Comparison of ENCODE assay signal across 11 cellular contexts in genomic region chr10:97138174-97138573, GRCh38. TPM values are rescaled to one million over a fixed set of nuclear protein-coding genes. Genes with fewer than 3 reads are reported as not detected.
DNase-seq lines count a peak whose midpoint lies in the region; ATAC-seq and TF ChIP-seq lines count a peak whose summit lies in the region.
"Had no signal": no experiment of that assay in that cellular context is flagged by ENCODE, and none has a peak within 500 bp of the region (broad histone marks: within the 10 kb centered on the region; RNA-seq: fewer than 3 reads in every experiment).

No MANE protein-coding gene starts in this region.

- no CpG with 5 or more reads among the region's 15 CpGs for WGBS in mesendoderm (ENCODE audit: extremely low coverage, insufficient coverage, low lambda C conversion rate)

- CTCF ChIA-PET in HEK293T (lab: Yijun Ruan, JAX), result interaction anchor here (0.5 to 1.6 kb wide), 2 partner anchors 66 to 72 kb away, joined by 4 to 6 read pairs; no protein-coding TSS in a partner anchor

- no peak overlapping the region for H4K5ac ChIP-seq in mesendoderm (ENCODE audit: low read length)

- H3K36me3 ChIP-seq in WERI-Rb-1 (no peaks in the 10 kb centered on the region; the same call in 1 of the 2 replicates), mesendoderm (ENCODE audit: control insufficient read depth, insufficient read depth, low read length) (no peaks in the 10 kb centered on the region)

- H2BK5ac ChIP-seq in mesendoderm (ENCODE audit: low read length), result no peak overlapping the region

- no peaks in the 10 kb centered on the region for H3K79me2 ChIP-seq in mesendoderm (ENCODE audit: control insufficient read depth, insufficient read depth, low read length)

- no peak overlapping the region for H3K9ac ChIP-seq in mesendoderm (ENCODE audit: low read length)

- no peaks in the 10 kb centered on the region for H3K4me1 Mint-ChIP-seq in activated T-helper 17 cell treated with anti-CD3 and anti-CD28 coated beads, Interleukin-2, amount 50 U/mL, for 72 hours

- no peaks in the 10 kb centered on the region for H3K27me3 ChIP-seq in WERI-Rb-1 (ENCODE audit: insufficient read depth, low read depth, severe bottlenecking)
- no peaks in the 10 kb centered on the region for H3K27me3 ChIP-seq in mesendoderm (ENCODE audit: insufficient read depth, low read length, poor library complexity)

- H3K27ac ChIP-seq in WERI-Rb-1 (no peak overlapping the region; the same call in 1 of the 2 replicates), mesendoderm (ENCODE audit: low read depth, low read length) (no peak overlapping the region)

- no peak overlapping the region for H3K4me3 Mint-ChIP-seq in activated T-helper 17 cell treated with anti-CD3 and anti-CD28 coated beads, Interleukin-2, amount 50 U/mL, for 72 hours

- H3K27ac Mint-ChIP-seq in activated T-helper 17 cell treated with anti-CD3 and anti-CD28 coated beads, Interleukin-2, amount 50 U/mL, for 72 hours, result no peak overlapping the region

- ATAC-seq in activated T-helper 17 cell treated with anti-CD3 and anti-CD28 coated beads, Interleukin-2, amount 50 U/mL, for 72 hours (replicated peaks), result no peak

- H3K23ac ChIP-seq in mesendoderm (ENCODE audit: low read length), result no peak overlapping the region

- H3K4me3 ChIP-seq in WERI-Rb-1 (ENCODE audit: low read depth, low read length) (no peak overlapping the region), mesendoderm (ENCODE audit: low read length) (no peak overlapping the region)

- H2AK5ac ChIP-seq in mesendoderm (ENCODE audit: low read length), result no peak overlapping the region

- no peak overlapping the region for H3K18ac ChIP-seq in mesendoderm (ENCODE audit: low read length)

- TF ChIP-seq CTCF in WERI-Rb-1 (IDR thresholded peaks at IDR 0.05; ENCODE audit: low read depth, low read length), result peak; percentile 88

- POLR2A ChIA-PET in HEK293T (lab: Yijun Ruan, JAX), result interaction anchor here (0.7 kb wide), 1 partner anchor 17 kb away, joined by 3 read pairs; no protein-coding TSS in a partner anchor

- H3K27me3 Mint-ChIP-seq in activated T-helper 17 cell treated with anti-CD3 and anti-CD28 coated beads, Interleukin-2, amount 50 U/mL, for 72 hours, result peaks cover 23% of the 10 kb centered on the region

- no peak overlapping the region for H2BK120ac ChIP-seq in mesendoderm (ENCODE audit: low read depth, low read length)

- peaks cover 10% of the 10 kb centered on the region for H3K4me1 ChIP-seq in mesendoderm (ENCODE audit: control insufficient read depth, low read depth, low read length)

- DNase-seq in COLO668 (lab: John Stamatoyannopoulos, UW; ENCODE audit: unreplicated experiment), result peak; percentile 5
- DNase-seq in HEK293T (ENCODE audit: extremely low spot score), result peak; percentile 42
- DNase-seq in WERI-Rb-1, result peak; percentile 82
- DNase-seq in mesendoderm, result peak; percentile 43
- no peak for DNase-seq in NCI-H1930 (lab: John Stamatoyannopoulos, UW)
- no peak for DNase-seq in DMS 273 (lab: John Stamatoyannopoulos, UW; ENCODE audit: unreplicated experiment)
- no peak for DNase-seq in NK-92 treated with Interleukin-12 subunit alpha and Interleukin-12 subunit beta, amount 100 ng/mL, for 24 hours (lab: John Stamatoyannopoulos, UW)
- DNase-seq: activated T-cell treated with anti-CD3 and anti-CD28 coated beads, Interleukin-2, amount 50 U/mL, for 1 hour; anterior cingulate cortex; hypothalamus had no signal

- H3K9me3 ChIP-seq in WERI-Rb-1 (ENCODE audit: severe bottlenecking), result no peaks in the 10 kb centered on the region

- no peak overlapping the region for H3K56ac ChIP-seq in mesendoderm (ENCODE audit: low read length)

- H3K9me3 Mint-ChIP-seq in activated T-helper 17 cell treated with anti-CD3 and anti-CD28 coated beads, Interleukin-2, amount 50 U/mL, for 72 hours, result no peaks in the 10 kb centered on the region

- H2BK15ac ChIP-seq in mesendoderm (replicated peaks; ENCODE audit: low read depth), result no peak overlapping the region

- H3K79me1 ChIP-seq in mesendoderm (ENCODE audit: low read length), result no peaks in the 10 kb centered on the region

- no peaks in the 10 kb centered on the region for H3K36me3 Mint-ChIP-seq in activated T-helper 17 cell treated with anti-CD3 and anti-CD28 coated beads, Interleukin-2, amount 50 U/mL, for 72 hours (ENCODE audit: low read depth)

- H4K8ac ChIP-seq in mesendoderm (ENCODE audit: low read depth, low read length), result no peak overlapping the region

- no peak overlapping the region for H3K4me2 ChIP-seq in mesendoderm (ENCODE audit: low read length)

- no peak overlapping the region for H3K4ac ChIP-seq in mesendoderm (ENCODE audit: low read depth, low read length)

TF ChIP-seq in HEK293T, 16 proteins besides CTCF, POLR2A, EP300 and RAD21:
- TF ChIP-seq TARDBP (IDR thresholded peaks at IDR 0.05), result no peak

RNA-seq across cellular contexts. Expression of gene SLIT1, which starts 47.6 kb away (rescaled TPM):
- 0.20 TPM for polyA plus RNA-seq in mesendoderm (2013, experiment 1 of 2)
- 0.15 TPM for polyA plus RNA-seq in mesendoderm (2013, experiment 2 of 2)
- 1 to 10 TPM in 1 of 2 donors, under 1 TPM in 1; 0.56 to 2.0 TPM for total RNA-seq in activated T-helper 17 cell treated with anti-CD3 and anti-CD28 coated beads, Interleukin-2, amount 50 U/mL, for 72 hours

Comparison
In these comparisons a context has a peak if more than half of its experiments do, and no peak if none do; other contexts are left out.
1. DNase-seq: peak in COLO668 (single experiment), HEK293T (single experiment), WERI-Rb-1 (single experiment) and mesendoderm (single experiment); none in NCI-H1930 (0 of 2), DMS 273 (single experiment) and NK-92 treated with Interleukin-12 subunit alpha and Interleukin-12 subunit beta, amount 100 ng/mL, for 24 hours (single experiment).